Comparison of ENCODE assay signal across 1 cellular context in genomic region chr21:45401916-45402900, GRCh38.
TF ChIP-seq lines count a peak whose summit lies in the region.

No MANE protein-coding gene starts in this region.

TF ChIP-seq in WTC11, 78 proteins besides CTCF, POLR2A, EP300 and RAD21 (continued from another document):
- TF ChIP-seq ZSCAN18 (CRISPR knock-in tag; IDR thresholded peaks at IDR 0.05) (no peak), HMGA2 (CRISPR knock-in tag; IDR thresholded peaks at IDR 0.05) (no peak), ZBTB43 (CRISPR knock-in tag; IDR thresholded peaks at IDR 0.05) (no peak), RORB (CRISPR knock-in tag; IDR thresholded peaks at IDR 0.05) (no peak), CBFB (CRISPR knock-in tag; IDR thresholded peaks at IDR 0.05; ENCODE audit: low read depth) (no peak), MLX (CRISPR knock-in tag; IDR thresholded peaks at IDR 0.05) (no peak), ATF6 (CRISPR knock-in tag; IDR thresholded peaks at IDR 0.05) (no peak), ZNF263 (CRISPR knock-in tag; IDR thresholded peaks at IDR 0.05; ENCODE audit: low read depth) (no peak), ATF1 (CRISPR knock-in tag; IDR thresholded peaks at IDR 0.05) (no peak)
